8 cellular contexts compared by ENCODE assay signal in the genomic region with DNA sequence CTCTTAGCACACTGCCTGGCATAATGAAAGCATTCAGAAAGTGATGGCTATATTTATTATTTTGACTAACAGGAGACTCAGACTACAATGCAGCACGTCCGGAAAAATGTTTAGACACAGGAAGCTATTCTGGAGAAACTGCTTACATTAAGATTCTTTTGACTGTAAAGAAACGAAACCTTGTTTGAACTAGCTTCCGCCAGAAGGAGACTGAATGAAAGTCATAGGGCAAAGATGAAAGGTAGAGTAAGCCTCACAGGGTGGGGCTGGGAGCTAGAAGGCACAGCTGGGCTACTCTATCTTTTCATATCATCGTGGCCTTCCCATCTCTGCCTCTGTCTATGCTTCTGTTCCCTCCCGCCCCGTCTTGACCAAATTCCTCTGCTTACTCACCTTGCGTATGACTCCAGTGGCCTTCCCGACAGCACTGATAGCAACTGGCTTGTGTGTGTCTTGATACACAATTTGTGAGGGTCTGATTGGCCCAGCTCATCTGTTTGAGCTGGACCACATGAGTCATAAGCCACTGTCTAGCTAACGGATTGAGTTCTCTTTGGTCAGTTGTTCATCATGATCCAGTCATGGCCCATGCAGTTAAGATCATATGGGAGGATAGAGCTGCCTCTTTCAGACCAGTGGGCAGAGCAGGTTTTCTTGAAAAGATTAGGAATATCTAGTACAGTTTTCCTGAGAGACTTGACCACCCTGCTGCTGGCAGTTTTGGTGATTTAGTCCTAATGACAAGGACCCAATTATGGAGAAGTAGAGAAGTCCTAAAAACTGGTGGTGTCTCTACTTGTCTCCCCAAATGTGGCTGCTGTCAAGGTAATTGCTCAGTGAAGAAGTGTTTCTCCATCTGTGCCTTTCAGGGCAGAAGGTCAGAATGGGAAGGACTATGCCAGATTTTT.
DNase-seq lines count a peak whose midpoint lies in the region; ATAC-seq lines count a peak whose summit lies in the region.

No MANE protein-coding gene starts in this region.

- H3K27me3 ChIP-seq in skeletal muscle satellite cell (ENCODE audit: control insufficient read depth, insufficient read depth, low read length) = no peaks in the 10 kb centered on the region

- no peaks in the 10 kb centered on the region for H3K9me3 Mint-ChIP-seq in activated CD4-positive, alpha-beta T cell treated with anti-CD3 and anti-CD28 coated beads, Interleukin-2, amount 10 ng/mL, durations not matched to agents 24 days and 14 days

- ATAC-seq in HG02610 (IDR thresholded peaks at IDR 0.05; ENCODE audit: unreplicated experiment) = peak; percentile 76
- peak; percentile 52 for ATAC-seq in esophagus mucosa

- peak overlapping the region; percentile 75 for H3K4me2 ChIP-seq in skeletal muscle satellite cell (ENCODE audit: low read length)

- H3K4me1 ChIP-seq in skeletal muscle satellite cell (ENCODE audit: control insufficient read depth, insufficient read depth, low read length) = peaks cover 45% of the 10 kb centered on the region

- peaks cover 18% of the 10 kb centered on the region for H3K36me3 Mint-ChIP-seq in activated CD4-positive, alpha-beta T cell treated with anti-CD3 and anti-CD28 coated beads, Interleukin-2, amount 10 ng/mL, durations not matched to agents 24 days and 14 days (ENCODE audit: low read depth)

- H3K36me3 ChIP-seq in skeletal muscle satellite cell (ENCODE audit: insufficient read depth, low read length) = peaks cover 4% of the 10 kb centered on the region

- peak overlapping the region; percentile 73 for H3K9ac ChIP-seq in skeletal muscle satellite cell (ENCODE audit: low read depth, low read length)

- peaks cover 51% of the 10 kb centered on the region for H3K4me1 Mint-ChIP-seq in activated CD4-positive, alpha-beta T cell treated with anti-CD3 and anti-CD28 coated beads, Interleukin-2, amount 10 ng/mL, durations not matched to agents 24 days and 14 days

- peak overlapping the region; percentile 58 for H3K4me3 ChIP-seq in skeletal muscle satellite cell (ENCODE audit: low read length)

- H3K4me3 Mint-ChIP-seq in activated CD4-positive, alpha-beta T cell treated with anti-CD3 and anti-CD28 coated beads, Interleukin-2, amount 10 ng/mL, durations not matched to agents 24 days and 14 days = peak overlapping the region; percentile 76

- no peaks in the 10 kb centered on the region for H3K9me3 ChIP-seq in skeletal muscle satellite cell (replicated peaks; ENCODE audit: low read length)

- H3K27me3 Mint-ChIP-seq in activated CD4-positive, alpha-beta T cell treated with anti-CD3 and anti-CD28 coated beads, Interleukin-2, amount 10 ng/mL, durations not matched to agents 24 days and 14 days = no peaks in the 10 kb centered on the region

- peak; percentile 87 for DNase-seq in activated CD4-positive, alpha-beta T cell treated with anti-CD3 and anti-CD28 coated beads, Interleukin-2, amount 10 ng/mL, durations not matched to agents 24 days and 14 days
- DNase-seq in NCI-H2081 (lab: John Stamatoyannopoulos, UW) (no peak), DMS153 treated with DMSO at 0.1 percent for 48 hours (lab: John Stamatoyannopoulos, UW; ENCODE audit: unreplicated experiment) (no peak), NCI-H526 (lab: John Stamatoyannopoulos, UW) (no peak), cortex of kidney (lab: John Stamatoyannopoulos, UW) (no peak)

- H3K27ac Mint-ChIP-seq in activated CD4-positive, alpha-beta T cell treated with anti-CD3 and anti-CD28 coated beads, Interleukin-2, amount 10 ng/mL, durations not matched to agents 24 days and 14 days = peak overlapping the region; percentile 94

- intact Hi-C loops in activated CD4-positive, alpha-beta T cell treated with anti-CD3 and anti-CD28 coated beads, Interleukin-2, amount 10 ng/mL, durations not matched to agents 24 days and 14 days (cut with micrococcal nuclease) = loop anchor here (1.0 to 2.0 kb wide), 4 partner anchors 23 to 151 kb away; a partner anchor contains a TSS
